In the genomic region with DNA sequence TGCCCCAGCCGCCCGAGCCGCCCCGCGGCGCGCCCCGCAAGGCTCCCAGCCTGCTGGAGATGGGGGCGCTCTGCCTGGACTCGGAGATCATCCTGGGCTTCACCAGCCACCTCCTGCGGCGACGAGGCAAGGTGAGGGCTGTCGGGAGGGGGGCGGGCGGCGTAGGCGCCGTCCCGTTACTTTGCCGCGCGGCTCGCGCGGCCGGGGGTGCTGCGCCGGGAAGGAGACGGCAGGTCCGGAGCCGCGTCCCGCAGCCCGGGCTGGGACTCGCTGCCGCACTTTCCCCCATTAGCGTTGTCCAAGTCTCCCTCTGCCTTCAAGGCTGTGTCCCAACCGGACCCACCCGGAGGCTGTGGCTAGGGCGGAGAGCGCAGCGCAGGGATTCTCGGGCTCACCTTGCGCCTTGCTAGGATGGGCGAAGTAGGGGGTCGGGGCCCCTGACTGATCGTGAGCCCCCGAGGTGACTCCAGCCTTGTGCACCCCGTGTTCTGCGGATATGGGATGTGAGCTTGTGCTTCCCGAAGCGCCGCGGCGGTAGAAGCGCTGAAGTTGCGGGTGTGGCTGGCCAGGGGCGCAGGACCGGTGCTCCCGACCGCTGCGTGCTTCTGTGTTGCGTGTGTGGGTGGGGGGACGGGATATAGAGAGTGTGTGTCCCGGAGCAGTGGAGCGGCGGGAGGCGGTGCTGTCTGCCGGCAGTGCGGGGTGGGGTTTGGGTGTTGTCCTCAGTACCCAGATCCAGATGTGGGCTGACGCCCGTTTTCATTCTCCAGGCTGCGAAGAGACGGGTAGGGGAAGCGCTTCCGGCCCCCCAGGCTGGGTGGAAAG, we compare ENCODE assay signal across 10 cellular contexts. TPM values are rescaled to one million over a fixed set of nuclear protein-coding genes. Genes with fewer than 3 reads are reported as not detected.
DNase-seq lines count a peak whose midpoint lies in the region; ATAC-seq, FAIRE-seq and TF ChIP-seq lines count a peak whose summit lies in the region.
"Had no signal": no experiment of that assay in that cellular context is flagged by ENCODE, and none has a peak within 500 bp of the region (broad histone marks: within the 10 kb centered on the region; RNA-seq: fewer than 3 reads in every experiment).

No MANE protein-coding gene starts in this region.

- ATAC-seq in HG03108 (IDR thresholded peaks at IDR 0.05; ENCODE audit: unreplicated experiment) = no peak

- H3K4me2 ChIP-seq in H1 (ENCODE audit: insufficient read depth in 1 of 2, low read depth in 2 of 2, low read length in 2 of 2) (peak overlapping the region; percentile 83 to 88), neural cell (ENCODE audit: low read length) (peak overlapping the region; percentile 68)

- peak overlapping the region; percentile 37 to 82 for H3K4me3 Mint-ChIP-seq in CD14-positive monocyte

- H4K5ac ChIP-seq in H1 (ENCODE audit: insufficient read length, low read depth, low read length) = no peak overlapping the region

- no peaks in the 10 kb centered on the region for H3K36me3 Mint-ChIP-seq in CD14-positive monocyte

- H2BK12ac ChIP-seq in H1 (ENCODE audit: low read depth, low read length) = no peak overlapping the region

- peaks cover 0 to 42% (median 31%) of the 10 kb centered on the region in 4 experiments; a peak in 6 of 7 replicates for H3K4me1 ChIP-seq in H1 (replicated peaks in 1 of 4; ENCODE audit: control insufficient read depth in 3 of 4, insufficient read depth in 4 of 4, low read length in 3 of 4)
- peaks cover 0 to 24% of the 10 kb centered on the region in 2 donors for H3K4me1 ChIP-seq in uterus

- TF ChIP-seq POLR2A in H1 (IDR thresholded peaks at IDR 0.05; ENCODE audit: control extremely low read depth in 1 of 2, low read depth in 2 of 2, low read length in 2 of 2) (no peak), uterus (IDR thresholded peaks at IDR 0.05) (no peak)

- H3K9ac ChIP-seq in H1 (replicated peaks in 1 of 4; ENCODE audit: extremely low read depth in 1 of 4, low read depth in 3 of 4, low read length in 3 of 4) (no peak overlapping the region), neural cell (ENCODE audit: low read length) (peak overlapping the region; percentile 72)

- H4K20me1 ChIP-seq in H1 (replicated peaks in 1 of 2; ENCODE audit: control insufficient read depth in 1 of 2, insufficient read depth in 2 of 2, low read length in 2 of 2) (peaks cover 10 to 14% of the 10 kb centered on the region in 2 experiments), neural cell (ENCODE audit: insufficient read depth) (no peaks in the 10 kb centered on the region)

- H3K79me1 ChIP-seq in H1 (ENCODE audit: low read depth, low read length) = peaks cover 3% of the 10 kb centered on the region

- H3K27ac Mint-ChIP-seq in CD14-positive monocyte = no peak overlapping the region

- no peak overlapping the region; the same call in 1 of the 2 replicates for H3K18ac ChIP-seq in H1 (ENCODE audit: extremely low read depth, low read length)

- no peak overlapping the region for H3K14ac ChIP-seq in H1 (ENCODE audit: insufficient read length)

- H3K27ac ChIP-seq in H1 (ENCODE audit: low read depth, low read length) (no peak overlapping the region), neural cell (ENCODE audit: low read length) (no peak overlapping the region), uterus (no peak overlapping the region)
- H3K27ac ChIP-seq: left lung had no signal

- H3K79me2 ChIP-seq in H1 (ENCODE audit: control insufficient read depth in 1 of 2, insufficient read depth in 2 of 2, low read length in 2 of 2) = peaks cover 0 to 26% of the 10 kb centered on the region in 2 experiments; a peak in 3 of 4 replicates
- H3K79me2 ChIP-seq in neural cell (replicated peaks; ENCODE audit: insufficient read depth, low read length) = peaks cover 16% of the 10 kb centered on the region

- peaks cover 0 to 16% (median 2%) of the 10 kb centered on the region in 7 donors for H3K9me3 Mint-ChIP-seq in CD14-positive monocyte

- FAIRE-seq in H1 (lab: Jason Lieb, UNC) = no peak

- H4K8ac ChIP-seq in H1 (ENCODE audit: extremely low read depth, insufficient read depth, low read length) = peak overlapping the region; percentile 64; the same call in 1 of the 2 replicates

- CTCF ChIA-PET in H1 (lab: Charles Lee; ENCODE audit: partially characterized antibody) = interaction anchor here (0.6 to 1.4 kb wide), 5 partner anchors 13 to 690 kb away, joined by 3 to 5 read pairs (median 3); no protein-coding TSS in a partner anchor

- intact Hi-C loops in CD14-positive monocyte (cut with micrococcal nuclease) (loop anchor here in 1 of 2 donors (10.0 kb wide), 2 partner anchors 508 to 868 kb away; no protein-coding TSS in a partner anchor), uterus (cut with DNase I; ENCODE audit: low total_unique reads) (loop anchor here (10.0 kb wide), 1 partner anchor 428 kb away; no protein-coding TSS in a partner anchor)

- H3K56ac ChIP-seq in H1 (replicated peaks; ENCODE audit: insufficient read length, low read depth, low read length) = no peak overlapping the region

- H2BK5ac ChIP-seq in H1 (ENCODE audit: low read depth, low read length) = no peak overlapping the region

- no peak for DNase-seq in CD14-positive monocyte (ENCODE audit: low spot score)
- no peak for DNase-seq in HFF-Myc (ENCODE audit: extremely low read depth, low read depth)
- DNase-seq in H1 (ENCODE audit: low read depth in 1 of 2, low spot score in 2 of 2) = peak in 1 of 2 experiments; percentile 59
- no peak for DNase-seq in uterus
- DNase-seq in stimulated activated CD4-positive, alpha-beta T cell treated with anti-CD3 and anti-CD28 coated beads, Interleukin-4, amount 100 ng/mL, for 24 hours = no peak
- DNase-seq in NCI-H510A treated with DMSO at 0.1 percent for 48 hours (lab: John Stamatoyannopoulos, UW) = no peak

- POLR2A ChIA-PET in H1 (lab: Charles Lee; ENCODE audit: partially characterized antibody) = no interaction called here

- H4K91ac ChIP-seq in H1 (replicated peaks; ENCODE audit: insufficient read length, low read length) = no peak overlapping the region

- no peak overlapping the region for H2AFZ ChIP-seq in H1 (ENCODE audit: low read length)
- no peak overlapping the region for H2AFZ ChIP-seq in neural cell (ENCODE audit: low read depth, low read length)

- peak overlapping the region; percentile 53 for H3K4ac ChIP-seq in H1 (replicated peaks; ENCODE audit: insufficient read length, low read depth, low read length)

- no peak overlapping the region for H2AK5ac ChIP-seq in H1 (ENCODE audit: low read depth, low read length)

- H3K9me2 ChIP-seq in neural cell (ENCODE audit: insufficient read depth, low read length) = no peaks in the 10 kb centered on the region

- no peaks in the 10 kb centered on the region for H3K9me3 ChIP-seq in H1 (ENCODE audit: insufficient read depth in 2 of 2, low read depth in 1 of 2, low read length in 1 of 2)
- H3K9me3 ChIP-seq in neural cell (ENCODE audit: low read length) = no peaks in the 10 kb centered on the region
- no peaks in the 10 kb centered on the region for H3K9me3 ChIP-seq in uterus
- H3K9me3 ChIP-seq: left lung had no signal

- no peaks in the 10 kb centered on the region for H3F3A ChIP-seq in neural cell (ENCODE audit: insufficient read depth, low read length, poor library complexity, severe bottlenecking)

- H3K23me2 ChIP-seq in H1 (ENCODE audit: low read depth, low read length) = peaks cover 31% of the 10 kb centered on the region

- peaks cover 21 to 35% (median 27%) of the 10 kb centered on the region in 4 experiments for H3K27me3 ChIP-seq in H1 (replicated peaks in 1 of 4; ENCODE audit: control insufficient read depth in 3 of 4, extremely low read depth in 1 of 4, insufficient read depth in 3 of 4, low read length in 3 of 4)
- H3K27me3 ChIP-seq in neural cell (ENCODE audit: insufficient read depth, low read depth, low read length) = peaks cover 29% of the 10 kb centered on the region
- H3K27me3 ChIP-seq in uterus = no peaks in the 10 kb centered on the region

- no peak for TF ChIP-seq CTCF in CD14-positive monocyte (IDR thresholded peaks at IDR 0.05)
- no peak for TF ChIP-seq CTCF in HFF-Myc (IDR thresholded peaks at IDR 0.05; ENCODE audit: low read depth, low read length, missing control alignments)
- TF ChIP-seq CTCF in H1 (IDR thresholded peaks at IDR 0.05; ENCODE audit: control extremely low read depth in 1 of 3, insufficient read depth in 1 of 3, low read depth in 1 of 3, low read length in 3 of 3) = no peak
- TF ChIP-seq CTCF in neural cell (IDR thresholded peaks at IDR 0.05; ENCODE audit: poor library complexity, severe bottlenecking) = no peak
- no peak for TF ChIP-seq CTCF in uterus (IDR thresholded peaks at IDR 0.05)

- no peak overlapping the region for H2BK120ac ChIP-seq in H1 (replicated peaks; ENCODE audit: low read depth, low read length)

- H3K36me3 ChIP-seq in H1 (ENCODE audit: control insufficient read depth in 2 of 4, insufficient read depth in 4 of 4, low read length in 3 of 4) (no peaks in the 10 kb centered on the region; a peak in 1 of 8 replicates), neural cell (ENCODE audit: insufficient read depth, low read length) (no peaks in the 10 kb centered on the region), uterus (no peaks in the 10 kb centered on the region)
- H3K36me3 ChIP-seq: left lung had no signal

- peak overlapping the region; percentile 40 for H3K4me3 ChIP-seq in HFF-Myc (replicated peaks; ENCODE audit: low read depth, low read length)
- H3K4me3 ChIP-seq in H1 (ENCODE audit: extremely low read depth in 1 of 4, insufficient read depth in 2 of 4, low read depth in 3 of 4, low read length in 4 of 4) = peak overlapping the region; percentile 19 to 88 (median 40)
- peak overlapping the region; percentile 95 for H3K4me3 ChIP-seq in neural cell (ENCODE audit: low read length)
- H3K4me3 ChIP-seq in uterus = no peak overlapping the region

- no peak overlapping the region for H3K23ac ChIP-seq in H1 (ENCODE audit: insufficient read length)

- no peak overlapping the region for H2BK15ac ChIP-seq in H1 (ENCODE audit: low read length)

- TF ChIP-seq RAD21 in H1 (IDR thresholded peaks at IDR 0.05 in 1 of 2, conservative IDR thresholded peaks at IDR 0.05 in 1 of 2; ENCODE audit: low read depth in 2 of 2, low read length in 2 of 2) = no peak
- TF ChIP-seq RAD21 in neural cell (conservative IDR thresholded peaks at IDR 0.05) = no peak

- no peak overlapping the region for H2BK20ac ChIP-seq in H1 (ENCODE audit: low read length)

- no peak for TF ChIP-seq EP300 in H1 (IDR thresholded peaks at IDR 0.05; ENCODE audit: borderline replicate concordance in 1 of 2, low read depth in 2 of 2, low read length in 2 of 2)
- no peak for TF ChIP-seq EP300 in neural cell (conservative IDR thresholded peaks at IDR 0.05; ENCODE audit: poor library complexity, severe bottlenecking)

- H3K27me3 Mint-ChIP-seq in CD14-positive monocyte (ENCODE audit: low read depth in 3 of 3) = peaks cover 56 to 81% (median 71%) of the 10 kb centered on the region in 3 donors

- WGBS in H1 (ENCODE audit: extremely low coverage in 1 of 2, insufficient coverage in 1 of 2, insufficient read length in 1 of 2, insufficient replicate concordance in 2 of 2, low coverage in 1 of 2, low lambda C conversion rate in 2 of 2, missing lambda C conversion rate in 1 of 2), 2 experiments = 7% methylated on average over 36 of the region's 77 CpGs; no CpG with 5 or more reads in 1 of the 2 experiments

- H3K4me1 Mint-ChIP-seq in CD14-positive monocyte = peaks cover 11% of the 10 kb centered on the region

RNA-seq across cellular contexts. Expression of a gene that starts 1.7 kb away (rescaled TPM):
- not detected for polyA plus RNA-seq in CD14-positive monocyte
- total RNA-seq in H1 (2021; fragmentation: NEBNext Ultra II Directional; extraction: Animal tissue kit (Norgen Biotek cat#: 25700)) = 41.6 and 42.3 TPM in 2 replicates
- 11.5 and 25.9 TPM in 2 replicates for polyA plus RNA-seq in H1 (2011; rRNA removed)
- polyA plus RNA-seq in H1 (2011; cell fraction: cytosol; rRNA removed) = 18.3 TPM
- polyA plus RNA-seq in H1 (2011; cell fraction: nucleus; rRNA removed) = 49.7 TPM
- 14.7 to 22.6 TPM (median 20.0 TPM) in 4 replicates for polyA plus RNA-seq in H1 (2012, experiment 1 of 2)
- 16.2 TPM for polyA plus RNA-seq in H1 (2012, experiment 2 of 2)
- 13.6 TPM for polyA plus RNA-seq in H1 (2013, experiment 1 of 2)
- 12.8 TPM for polyA plus RNA-seq in H1 (2013, experiment 2 of 2)
- polyA minus RNA-seq in H1 (2011; rRNA and poly(A)+ RNA removed) = 2.8 and 6.1 TPM in 2 replicates
- 24.9 TPM for polyA minus RNA-seq in H1 (2011; cell fraction: cytosol; rRNA and poly(A)+ RNA removed)
- polyA minus RNA-seq in H1 (2011; cell fraction: nucleus; rRNA and poly(A)+ RNA removed) = 24.4 TPM
- polyA plus RNA-seq in neural cell = 11.2 and 12.2 TPM in 2 replicates
- polyA minus RNA-seq in neural cell = 24.1 and 31.9 TPM in 2 replicates
- 10 to 100 TPM in 1 of 4 donors, 1 to 10 TPM in 3; 4.1 to 10.5 (median 7.5) TPM for total RNA-seq in uterus

RNA-seq across cellular contexts. Expression of a gene that starts 51.2 kb away (rescaled TPM):
- polyA plus RNA-seq in CD14-positive monocyte (not detected), H1 (2011; rRNA removed) (0.59 and 0.89 TPM in 2 replicates), neural cell (0.16 and 1.4 TPM in 2 replicates)
- 0.34 and 0.46 TPM in 2 replicates for total RNA-seq in H1 (2021; fragmentation: NEBNext Ultra II Directional; extraction: Animal tissue kit (Norgen Biotek cat#: 25700))
- polyA plus RNA-seq in H1 (2011; cell fraction: cytosol; rRNA removed) = 0.79 TPM
- polyA plus RNA-seq in H1 (2011; cell fraction: nucleus; rRNA removed) = 6.4 TPM
- polyA plus RNA-seq in H1 (2012, experiment 1 of 2) = 0.22 to 1.6 TPM (median 1.0 TPM) in 4 replicates
- 0.21 TPM for polyA plus RNA-seq in H1 (2012, experiment 2 of 2)
- 0.36 TPM for polyA plus RNA-seq in H1 (2013, experiment 1 of 2)
- 0.06 TPM for polyA plus RNA-seq in H1 (2013, experiment 2 of 2)
- 0.32 and 1.2 TPM in 2 replicates for polyA minus RNA-seq in H1 (2011; rRNA and poly(A)+ RNA removed)
- 1.3 TPM for polyA minus RNA-seq in H1 (2011; cell fraction: cytosol; rRNA and poly(A)+ RNA removed)
- 2.8 TPM for polyA minus RNA-seq in H1 (2011; cell fraction: nucleus; rRNA and poly(A)+ RNA removed)
- polyA minus RNA-seq in neural cell = 0.23 and 0.73 TPM in 2 replicates
- 10 to 100 TPM in 1 of 4 donors, under 1 TPM in 2, not detected in 1; 0.41 to 16.2 (median 0.51) TPM for total RNA-seq in uterus
- total RNA-seq: T-helper 1 cell treated with Interleukin-12 subunit alpha and Interleukin-12 subunit beta and Interleukin-4 antibody, amounts not matched to agents 30 ng/mL and 1 ng/mL, for 36 hours had no signal

Comparison
In these comparisons a context has a peak if more than half of its experiments do, and no peak if none do; other contexts are left out.
1. H3K4me3 ChIP-seq: peak in HFF-Myc (single experiment), H1 (4 of 4) and neural cell (single experiment); none in uterus (0 of 2).
2. RNA of a gene that starts 1.7 kb away (polyA plus RNA-seq): 11.5 to 49.7 TPM in H1 and 11.2 to 12.2 TPM in neural cell; not detected in CD14-positive monocyte; every median in the first group is over 10 times any median in the second.